1 cellular context compared by ENCODE assay signal in the genomic region with DNA sequence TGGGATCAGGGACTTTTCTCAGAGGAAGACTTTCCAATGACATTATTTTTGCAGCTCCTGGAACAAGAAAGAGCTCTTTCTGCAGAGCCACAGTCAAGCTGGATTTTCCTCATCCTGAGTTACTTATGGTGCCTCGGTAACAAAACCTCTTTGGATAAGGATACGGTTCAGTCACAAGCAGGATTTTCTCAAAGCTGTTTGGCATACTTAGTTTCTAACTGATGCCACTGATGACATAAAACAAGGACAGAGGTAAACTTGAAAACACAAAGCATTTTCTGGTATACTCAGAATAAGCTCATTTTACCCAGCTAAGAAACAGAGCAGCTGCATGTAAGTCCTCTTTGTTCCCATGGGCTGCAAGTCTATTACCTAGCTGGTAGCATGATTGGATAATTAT.
TF ChIP-seq lines count a peak whose summit lies in the region.

No MANE protein-coding gene starts in this region.

TF ChIP-seq in IMR-90, 13 proteins besides CTCF, POLR2A, EP300 and RAD21:
- TF ChIP-seq MAZ (IDR thresholded peaks at IDR 0.05; ENCODE audit: borderline replicate concordance, low read depth, low read length), result no peak
- TF ChIP-seq NFE2L2 (IDR thresholded peaks at IDR 0.05; ENCODE audit: low read depth, low read length), result no peak
- TF ChIP-seq MAFK (IDR thresholded peaks at IDR 0.05; ENCODE audit: low read depth, low read length), result no peak
- no peak for TF ChIP-seq SMC3 (IDR thresholded peaks at IDR 0.05; ENCODE audit: low read depth, low read length)
- TF ChIP-seq BHLHE40 (IDR thresholded peaks at IDR 0.05; ENCODE audit: low read depth, low read length), result no peak
- TF ChIP-seq ELK1 (IDR thresholded peaks at IDR 0.05; ENCODE audit: borderline replicate concordance, low read depth, low read length), result no peak
- TF ChIP-seq RFX5 (IDR thresholded peaks at IDR 0.05; ENCODE audit: low read depth, low read length), result no peak
- no peak for TF ChIP-seq RCOR1 (IDR thresholded peaks at IDR 0.05; ENCODE audit: insufficient replicate concordance, low read length)
- no peak for TF ChIP-seq CHD1 (IDR thresholded peaks at IDR 0.05; ENCODE audit: low read depth, low read length)
- no peak for TF ChIP-seq FOS (IDR thresholded peaks at IDR 0.05; ENCODE audit: low read depth, low read length)
- no peak for TF ChIP-seq MXI1 (IDR thresholded peaks at IDR 0.05; ENCODE audit: borderline replicate concordance, low read depth, low read length)
- no peak for TF ChIP-seq CEBPB (IDR thresholded peaks at IDR 0.05; ENCODE audit: low read depth, low read length)
- TF ChIP-seq USF2 (IDR thresholded peaks at IDR 0.05; ENCODE audit: low read depth, low read length), result no peak
